14 cellular contexts compared by ENCODE assay signal in genomic region chr4:35684755-35685154, GRCh38.
DNase-seq lines count a peak whose midpoint lies in the region; ATAC-seq, FAIRE-seq and TF ChIP-seq lines count a peak whose summit lies in the region.
"Had no signal": no experiment of that assay in that cellular context is flagged by ENCODE, and none has a peak within 500 bp of the region (broad histone marks: within the 10 kb centered on the region; RNA-seq: fewer than 3 reads in every experiment).

No MANE protein-coding gene starts in this region.

- DNase-seq in HT1080 (ENCODE audit: low read depth) (peak; percentile 33), RKO (ENCODE audit: low spot score) (peak; percentile 56), K562 (ENCODE audit: extremely low read depth in 1 of 4, low spot score in 3 of 4) (no peak), mesenchymal stem cell (peak; percentile 41), DMS 273 treated with DMSO at 0.1 percent for 48 hours (lab: John Stamatoyannopoulos, UW) (no peak), WERI-Rb-1 (no peak)
- DNase-seq: ACHN; CD4-positive, CD25-positive, alpha-beta regulatory T cell; H7 had no signal

- H3K4me3 ChIP-seq in K562, result no peak overlapping the region
- no peak overlapping the region for H3K4me3 ChIP-seq in mesenchymal stem cell (ENCODE audit: insufficient read depth in 1 of 2, low read depth in 1 of 2, low read length in 2 of 2)
- no peak overlapping the region for H3K4me3 ChIP-seq in WERI-Rb-1 (ENCODE audit: low read depth, low read length)
- H3K4me3 ChIP-seq: BLaER1 treated with 17β-estradiol and CSF1 and Interleukin-3, amounts not matched to agents 10 nM and 100 nM; GM23338 had no signal

- H3K9me3 ChIP-seq in K562 (replicated peaks; ENCODE audit: control insufficient read depth, insufficient read depth, low read depth, low read length) (no peaks in the 10 kb centered on the region), mesenchymal stem cell (ENCODE audit: control insufficient read depth, low read length) (no peaks in the 10 kb centered on the region), WERI-Rb-1 (ENCODE audit: severe bottlenecking) (peaks cover 13% of the 10 kb centered on the region)

- TF ChIP-seq CTCF in K562 (IDR thresholded peaks at IDR 0.05 in 2 of 3, conservative IDR thresholded peaks at IDR 0.05 in 1 of 3; ENCODE audit: insufficient read depth in 2 of 3, low read depth in 1 of 3, low read length in 3 of 3) (no peak), WERI-Rb-1 (IDR thresholded peaks at IDR 0.05; ENCODE audit: low read depth, low read length) (no peak)

- CTCF ChIA-PET in K562 (lab: Yijun Ruan, JAX; ENCODE audit: low intra/inter-chr PET ratio), result no interaction called here

- H2AFZ ChIP-seq in K562 (ENCODE audit: low read depth, low read length), result no peak overlapping the region
- no peak overlapping the region for H2AFZ ChIP-seq in mesenchymal stem cell (ENCODE audit: low read depth, low read length)
- H2AFZ ChIP-seq: GM23338 had no signal

- intact Hi-C loops in K562 (cut with micrococcal nuclease), result no loop called here

- H3K27me3 ChIP-seq in K562 (ENCODE audit: control insufficient read depth in 2 of 2, insufficient read depth in 2 of 2, low read length in 2 of 2) (no peaks in the 10 kb centered on the region), mesenchymal stem cell (ENCODE audit: control insufficient read depth in 1 of 2, insufficient read depth in 1 of 2, low read length in 2 of 2) (no peaks in the 10 kb centered on the region), WERI-Rb-1 (ENCODE audit: insufficient read depth, low read depth, severe bottlenecking) (no peaks in the 10 kb centered on the region)
- H3K27me3 ChIP-seq: BLaER1 treated with 17β-estradiol and CSF1 and Interleukin-3, amounts not matched to agents 10 nM and 100 nM had no signal

- H3K14ac ChIP-seq in mesenchymal stem cell (ENCODE audit: low read length in 2 of 2), result no peak overlapping the region

- in situ Hi-C loops in K562 (cut with MboI), result no loop called here

- no peak overlapping the region for H4K91ac ChIP-seq in mesenchymal stem cell (ENCODE audit: low read length)

- no peak for TF ChIP-seq RAD21 in K562 (CRISPR knock-in tag; conservative IDR thresholded peaks at IDR 0.05 in 1 of 2, IDR thresholded peaks at IDR 0.05 in 1 of 2)

- no peaks in the 10 kb centered on the region for H3K9me1 ChIP-seq in K562 (ENCODE audit: control insufficient read depth, insufficient read depth, low read length)

- H2AK5ac ChIP-seq in mesenchymal stem cell (ENCODE audit: low read length, severe bottlenecking), result no peak overlapping the region

- POLR2A ChIA-PET in K562 (lab: Yijun Ruan, JAX), result no interaction called here

- no peak overlapping the region for H2BK120ac ChIP-seq in mesenchymal stem cell (ENCODE audit: low read depth, low read length)

- no peak overlapping the region for H3K23ac ChIP-seq in mesenchymal stem cell (ENCODE audit: low read length in 2 of 2)

- H3K36me3 ChIP-seq in K562 (ENCODE audit: control insufficient read depth, insufficient read depth, low read length), result no peaks in the 10 kb centered on the region
- H3K36me3 ChIP-seq in mesenchymal stem cell (ENCODE audit: control insufficient read depth in 1 of 2, insufficient read depth in 2 of 2, low read depth in 1 of 2, low read length in 2 of 2), result no peaks in the 10 kb centered on the region
- H3K36me3 ChIP-seq in WERI-Rb-1, result no peaks in the 10 kb centered on the region
- H3K36me3 ChIP-seq: BLaER1 treated with 17β-estradiol and CSF1 and Interleukin-3, amounts not matched to agents 10 nM and 100 nM had no signal

- H3K18ac ChIP-seq in mesenchymal stem cell (ENCODE audit: low read depth in 1 of 2, low read length in 2 of 2), result no peak overlapping the region

- H3K4me2 ChIP-seq in K562 (ENCODE audit: insufficient read depth, low read length) (no peak overlapping the region), mesenchymal stem cell (ENCODE audit: low read length, poor library complexity, severe bottlenecking) (no peak overlapping the region)
- H3K4me2 ChIP-seq: BLaER1 treated with 17β-estradiol and CSF1 and Interleukin-3, amounts not matched to agents 10 nM and 100 nM; GM23338 had no signal

- BruUV-seq in K562 (replicated peaks; lab: Mats Ljungman, UMichigan), result no TSS peak

- ATAC-seq in K562 (no peak), GM21576 (IDR thresholded peaks at IDR 0.05; ENCODE audit: unreplicated experiment) (no peak), GM18867 (IDR thresholded peaks at IDR 0.05; ENCODE audit: unreplicated experiment) (no peak)
- ATAC-seq: GM23338 had no signal

- 0% methylated on average over 1 of the region's 1 CpG for WGBS in K562 (ENCODE audit: insufficient coverage, low coverage, missing lambda C conversion rate)
- 80% methylated on average over 1 of the region's 1 CpG for WGBS in mesenchymal stem cell

- H3K27ac ChIP-seq in K562 (ENCODE audit: extremely low read depth, low read depth, low read length) (no peak overlapping the region), mesenchymal stem cell (ENCODE audit: low read length, poor library complexity, severe bottlenecking) (no peak overlapping the region), WERI-Rb-1 (no peak overlapping the region)
- H3K27ac ChIP-seq: BLaER1 treated with 17β-estradiol and CSF1 and Interleukin-3, amounts not matched to agents 10 nM and 100 nM had no signal

- no peaks in the 10 kb centered on the region for H3K79me1 ChIP-seq in mesenchymal stem cell (replicated peaks; ENCODE audit: low read length, poor library complexity, severe bottlenecking)

- no peak for TF ChIP-seq POLR2A in K562 (conservative IDR thresholded peaks at IDR 0.05)

- H2BK12ac ChIP-seq in mesenchymal stem cell (ENCODE audit: low read length in 2 of 2), result no peak overlapping the region

- H3K79me2 ChIP-seq in K562 (ENCODE audit: control insufficient read depth, insufficient read depth, low read length), result no peaks in the 10 kb centered on the region

- no peak overlapping the region for H4K8ac ChIP-seq in mesenchymal stem cell (ENCODE audit: low read length)

- H3K4me1 ChIP-seq in K562 (replicated peaks in 1 of 2; ENCODE audit: control insufficient read depth in 2 of 2, insufficient read depth in 2 of 2, low read length in 2 of 2) (no peaks in the 10 kb centered on the region), mesenchymal stem cell (ENCODE audit: control insufficient read depth, insufficient read depth, low read depth, low read length) (no peaks in the 10 kb centered on the region)
- H3K4me1 ChIP-seq: BLaER1 treated with 17β-estradiol and CSF1 and Interleukin-3, amounts not matched to agents 10 nM and 100 nM had no signal

- H2BK15ac ChIP-seq in mesenchymal stem cell (ENCODE audit: low read depth, poor library complexity, severe bottlenecking), result no peak overlapping the region

- H3K4ac ChIP-seq in mesenchymal stem cell (ENCODE audit: low read depth in 1 of 2, low read length in 2 of 2), result no peak overlapping the region

- FAIRE-seq in K562 (lab: Jason Lieb, UNC), result peak; percentile 6
- FAIRE-seq: G401.6 had no signal

- H2BK5ac ChIP-seq in mesenchymal stem cell (ENCODE audit: low read depth, low read length, poor library complexity, severe bottlenecking), result no peak overlapping the region

- no peaks in the 10 kb centered on the region for H4K20me1 ChIP-seq in K562 (replicated peaks; ENCODE audit: control insufficient read depth, insufficient read depth, low read length)
- H4K20me1 ChIP-seq: BLaER1 treated with 17β-estradiol and CSF1 and Interleukin-3, amounts not matched to agents 10 nM and 100 nM had no signal

- no peak for TF ChIP-seq EP300 in K562 (IDR thresholded peaks at IDR 0.05; ENCODE audit: low read length)

- H3K9ac ChIP-seq in K562 (ENCODE audit: insufficient read depth in 1 of 2, low read depth in 2 of 2, low read length in 2 of 2) (no peak overlapping the region), mesenchymal stem cell (ENCODE audit: low read length) (no peak overlapping the region)
- H3K9ac ChIP-seq: BLaER1 treated with 17β-estradiol and CSF1 and Interleukin-3, amounts not matched to agents 10 nM and 100 nM had no signal

TF ChIP-seq in K562, 482 proteins besides CTCF, POLR2A, EP300 and RAD21:
- TF ChIP-seq MCM5 (IDR thresholded peaks at IDR 0.05; ENCODE audit: low read depth) (no peak), ZNF217 (CRISPR knock-in tag; IDR thresholded peaks at IDR 0.05) (no peak), FOXK2 (conservative IDR thresholded peaks at IDR 0.05 in 1 of 2, IDR thresholded peaks at IDR 0.05 in 1 of 2; ENCODE audit: low read depth in 2 of 2) (no peak), LEF1 (IDR thresholded peaks at IDR 0.05) (no peak)
TF ChIP-seq in K562: peak in this region for 0.

Comparison
In these comparisons a context has a peak if more than half of its experiments do, and no peak if none do; other contexts are left out.
1. DNase-seq: peak in HT1080 (single experiment), RKO (single experiment) and mesenchymal stem cell (single experiment); none in K562 (0 of 4), DMS 273 treated with DMSO at 0.1 percent for 48 hours (single experiment) and WERI-Rb-1 (single experiment).